ENCODE assay signal across 17 cellular contexts in genomic region chr10:22958338-22958737, GRCh38. TPM values are rescaled to one million over a fixed set of nuclear protein-coding genes. Genes with fewer than 3 reads are reported as not detected.
"Had no signal": no experiment of that assay in that cellular context is flagged by ENCODE, and none has a peak within 500 bp of the region (broad histone marks: within the 10 kb centered on the region; RNA-seq: fewer than 3 reads in every experiment).

No MANE protein-coding gene starts in this region.

- H3K9me3 ChIP-seq: prostate gland, right lobe of liver, suprapubic skin, upper lobe of right lung had no signal

- H3K27me3 ChIP-seq: heart left ventricle, right lobe of liver, suprapubic skin, upper lobe of right lung had no signal

- DNase-seq: activated CD4-positive, alpha-beta memory T cell treated with anti-CD3 and anti-CD28 coated beads for 36 hours; activated gamma-delta T cell; activated T-cell treated with anti-CD3 and anti-CD28 coated beads, Interleukin-2, amount 50 U/mL, for 48 hours; effector memory CD8-positive, alpha-beta T cell; erythroblast; foreskin melanocyte; heart left ventricle; islet precursor cell; left ventricle myocardium inferior; mesenchymal stem cell; right lobe of liver; stimulated activated CD4-positive, alpha-beta T cell treated with anti-CD3 and anti-CD28 coated beads, Interleukin-2, amount 100 ng/mL, for 24 hours; stimulated activated naive CD8-positive, alpha-beta T cell treated with anti-CD3 and anti-CD28 coated beads, Interleukin-15, Interleukin-2, amounts not matched to agents 100 U/mL and 50 U/mL, for 24 hours; upper lobe of right lung had no signal

- ATAC-seq: effector memory CD8-positive, alpha-beta T cell; heart left ventricle; right lobe of liver; stimulated activated naive CD8-positive, alpha-beta T cell treated with anti-CD3 and anti-CD28 coated beads, Interleukin-15, Interleukin-2, amounts not matched to agents 100 U/mL and 50 U/mL, for 24 hours; upper lobe of right lung had no signal

- H3K36me3 ChIP-seq: heart left ventricle, left ventricle myocardium inferior, prostate gland, right lobe of liver, suprapubic skin, upper lobe of right lung had no signal

- H3K4me3 ChIP-seq: heart left ventricle, left ventricle myocardium inferior, prostate gland, right lobe of liver, suprapubic skin, upper lobe of right lung had no signal

- H3K27ac ChIP-seq: heart left ventricle, left ventricle myocardium inferior, prostate gland, right lobe of liver, suprapubic skin, upper lobe of right lung had no signal

- H3K4me1 ChIP-seq: heart left ventricle, left ventricle myocardium inferior, prostate gland, right lobe of liver, suprapubic skin, upper lobe of right lung had no signal

RNA-seq across cellular contexts. Expression of gene ARMC3, which starts 30.5 kb away (rescaled TPM):
- total RNA-seq: activated CD4-positive, alpha-beta memory T cell treated with anti-CD3 and anti-CD28 coated beads for 36 hours; heart left ventricle; left ventricle myocardium inferior; omental fat pad; right lobe of liver; upper lobe of right lung had no signal
